ENCODE assay signal across 23 cellular contexts in the genomic region with DNA sequence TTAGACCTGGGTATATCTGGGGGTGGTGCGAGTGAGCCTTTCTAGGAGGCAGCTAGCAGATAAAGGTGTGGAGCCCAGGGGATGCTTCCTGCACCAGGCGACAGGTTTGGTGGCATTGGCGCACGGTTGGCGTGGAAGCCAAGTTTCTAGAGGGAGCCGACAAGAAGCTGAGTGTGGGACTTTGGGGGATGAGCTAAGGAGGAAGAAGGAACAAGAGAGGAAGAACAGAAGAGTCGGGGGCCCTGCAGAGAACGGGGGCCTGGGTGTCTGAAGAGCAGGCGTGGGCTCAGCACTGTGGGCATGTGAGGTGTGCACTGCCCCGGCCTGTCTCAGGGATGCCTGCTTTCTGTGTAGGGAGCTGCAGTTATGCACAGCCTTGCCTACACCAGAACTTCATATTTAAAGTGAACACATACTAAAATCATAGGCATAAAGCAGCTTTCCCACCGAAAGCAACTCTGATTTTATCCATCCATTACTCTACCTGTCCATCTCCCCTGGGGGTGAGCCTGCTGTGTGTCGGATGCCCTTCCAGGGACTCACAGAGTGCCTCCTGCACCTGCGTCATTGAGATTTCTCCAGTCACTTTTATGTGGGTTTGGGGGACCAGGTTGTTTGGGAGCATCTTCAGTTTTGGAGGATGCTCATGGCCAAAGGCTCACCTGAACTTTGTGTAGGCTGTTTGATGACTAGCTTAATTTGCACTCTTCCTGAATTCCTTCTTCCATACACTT.
"Had no signal": no experiment of that assay in that cellular context is flagged by ENCODE, and none has a peak within 500 bp of the region (broad histone marks: within the 10 kb centered on the region; RNA-seq: fewer than 3 reads in every experiment).

No MANE protein-coding gene starts in this region.

- H3K4me1 Mint-ChIP-seq: neural crest cell had no signal

- H3K27me3 ChIP-seq: body of pancreas, cardiac muscle cell, sigmoid colon, SJSA1, thyroid gland had no signal

- H3K4me3 Mint-ChIP-seq: activated B cell treated with CpG ODN at 0.5 μM for 24 hours; activated CD8-positive, alpha-beta T cell treated with anti-CD3 and anti-CD28 coated beads for 36 hours; activated T-cell treated with anti-CD3 and anti-CD28 coated beads, Interleukin-2, amount 50 U/mL, for 4 hours; effector memory CD8-positive, alpha-beta T cell; memory B cell; neural crest cell had no signal

- H3K36me3 ChIP-seq: cardiac muscle cell, sigmoid colon, SJSA1, thyroid gland had no signal

- H3K27me3 Mint-ChIP-seq: activated CD8-positive, alpha-beta T cell treated with anti-CD3 and anti-CD28 coated beads for 36 hours had no signal

- H3K4me3 ChIP-seq: body of pancreas, cardiac muscle cell, sigmoid colon, SJSA1, thyroid gland had no signal

- H3K9me3 ChIP-seq: body of pancreas, sigmoid colon, SJSA1, thyroid gland had no signal

- H3K4me1 ChIP-seq: body of pancreas had no signal

- H3K27ac ChIP-seq: body of pancreas, cardiac muscle cell, SJSA1, thyroid gland had no signal

- ATAC-seq: activated CD8-positive, alpha-beta T cell treated with anti-CD3 and anti-CD28 coated beads for 36 hours; activated T-cell treated with anti-CD3 and anti-CD28 coated beads, Interleukin-2, amount 50 U/mL, for 4 hours; body of pancreas; effector memory CD8-positive, alpha-beta T cell; esophagus mucosa; left cardiac atrium had no signal

- H3K36me3 Mint-ChIP-seq: memory B cell had no signal

- H3K27ac Mint-ChIP-seq: activated B cell treated with CpG ODN at 0.5 μM for 24 hours; activated CD8-positive, alpha-beta T cell treated with anti-CD3 and anti-CD28 coated beads for 36 hours; memory B cell had no signal

- DNase-seq: activated B cell treated with CpG ODN at 0.5 μM for 24 hours; activated CD4-positive, alpha-beta T cell treated with anti-CD3 and anti-CD28 coated beads for 4 hours; activated CD8-positive, alpha-beta T cell treated with anti-CD3 and anti-CD28 coated beads for 36 hours; activated naive CD4-positive, alpha-beta T cell treated with Interleukin-2 at 50 U/mL for 16 hours; activated T-cell treated with anti-CD3 and anti-CD28 coated beads, Interleukin-2, amount 50 U/mL, for 4 hours; anterior cingulate cortex; body of pancreas; effector memory CD8-positive, alpha-beta T cell; glutamatergic neuron; hippocampal formation; left cardiac atrium; occipital lobe; sigmoid colon; stimulated activated CD4-positive, alpha-beta T cell treated with anti-CD3 and anti-CD28 coated beads, Interleukin-2, amount 100 ng/mL, for 48 hours; stimulated activated CD8-positive, alpha-beta memory T cell treated with anti-CD3 and anti-CD28 coated beads, Interleukin-4, amount 100 ng/mL, for 48 hours; stimulated activated naive CD4-positive, alpha-beta T cell; T1000; thyroid gland had no signal

- H3K9me3 Mint-ChIP-seq: activated B cell treated with CpG ODN at 0.5 μM for 24 hours; activated CD8-positive, alpha-beta T cell treated with anti-CD3 and anti-CD28 coated beads for 36 hours; activated T-cell treated with anti-CD3 and anti-CD28 coated beads, Interleukin-2, amount 50 U/mL, for 4 hours; effector memory CD8-positive, alpha-beta T cell; memory B cell; neural crest cell had no signal
